In genomic region chr5:172768573-172769323, GRCh38 we compare ENCODE assay signal across 8 cellular contexts. TPM values are rescaled to one million over a fixed set of nuclear protein-coding genes. Genes with fewer than 3 reads are reported as not detected.
DNase-seq lines count a peak whose midpoint lies in the region; ATAC-seq and TF ChIP-seq lines count a peak whose summit lies in the region.

No MANE protein-coding gene starts in this region.

- no peaks in the 10 kb centered on the region for H3K9me3 Mint-ChIP-seq in activated T-cell treated with anti-CD3 and anti-CD28 coated beads, Interleukin-2, amount 50 U/mL, for 24 hours

- WGBS in transverse colon (ENCODE audit: low coverage in 1 of 2), 2 donors, result 67 to 76% methylated on average over 1 to 20 of the region's 20 CpGs

- H3K4me1 Mint-ChIP-seq in activated T-cell treated with anti-CD3 and anti-CD28 coated beads, Interleukin-2, amount 50 U/mL, for 24 hours (ENCODE audit: low read depth), result peaks cover 77% of the 10 kb centered on the region

- in situ Hi-C loops in transverse colon (cut with MboI; ENCODE audit: low pct_ligation_motif_present in 1 of 4, low pct_unique_long_range_greater_than_20kb in 1 of 4, low sequenced_read_pairs in 3 of 4), result no loop called here

- H3K4me3 ChIP-seq in cardiac fibroblast (replicated peaks in 1 of 2; ENCODE audit: low read depth in 2 of 2, low read length in 2 of 2), result peak overlapping the region; percentile 66 to 82
- H3K4me3 ChIP-seq in lower lobe of right lung, result peak overlapping the region; percentile 91
- peak overlapping the region; percentile 81 to 98 (median 82) for H3K4me3 ChIP-seq in transverse colon

- TF ChIP-seq CTCF in cardiac fibroblast (IDR thresholded peaks at IDR 0.05; ENCODE audit: low read depth, low read length) (no peak), lower lobe of right lung (IDR thresholded peaks at IDR 0.05) (no peak), transverse colon (IDR thresholded peaks at IDR 0.05) (no peak)

- peaks cover 34% of the 10 kb centered on the region for H3K36me3 Mint-ChIP-seq in activated T-cell treated with anti-CD3 and anti-CD28 coated beads, Interleukin-2, amount 50 U/mL, for 24 hours (ENCODE audit: low read depth)

- TF ChIP-seq EP300 in transverse colon (IDR thresholded peaks at IDR 0.05; ENCODE audit: low read depth), result no peak

- peak overlapping the region; percentile 72 for H3K27ac Mint-ChIP-seq in activated T-cell treated with anti-CD3 and anti-CD28 coated beads, Interleukin-2, amount 50 U/mL, for 24 hours

- TF ChIP-seq POLR2A in transverse colon (IDR thresholded peaks at IDR 0.05), result peak; percentile 61

- no peaks in the 10 kb centered on the region for H3K27me3 Mint-ChIP-seq in activated T-cell treated with anti-CD3 and anti-CD28 coated beads, Interleukin-2, amount 50 U/mL, for 24 hours

- no peaks in the 10 kb centered on the region for H3K9me3 ChIP-seq in lower lobe of right lung
- H3K9me3 ChIP-seq in transverse colon, result no peaks in the 10 kb centered on the region

- H3K27ac ChIP-seq in lower lobe of right lung, result peak overlapping the region; percentile 100
- peak overlapping the region; percentile 99 to 100 (median 100) for H3K27ac ChIP-seq in transverse colon

- intact Hi-C loops in lower lobe of right lung (cut with DNase I) (no loop called here), transverse colon (cut with DNase I; ENCODE audit: low total_unique reads) (loop anchor here (5.0 kb wide), 1 partner anchor 51 kb away; no protein-coding TSS in a partner anchor)

- H3K4me1 ChIP-seq in lower lobe of right lung (peaks cover 67% of the 10 kb centered on the region), transverse colon (peaks cover 18 to 68% (median 47%) of the 10 kb centered on the region in 4 donors)

- H3K27me3 ChIP-seq in lower lobe of right lung (ENCODE audit: low read depth), result no peaks in the 10 kb centered on the region
- no peaks in the 10 kb centered on the region for H3K27me3 ChIP-seq in transverse colon

- no peak for DNase-seq in activated T-cell treated with anti-CD3 and anti-CD28 coated beads, Interleukin-2, amount 50 U/mL, for 24 hours
- DNase-seq in activated T-cell treated with anti-CD3 and anti-CD28 coated beads for 4 hours (no peak), cardiac fibroblast (ENCODE audit: low read depth in 2 of 2) (peak; percentile 77 to 84), lower lobe of right lung (no peak), transverse colon (peak; percentile 44), hippocampal formation (lab: John Stamatoyannopoulos, UW) (no peak), NCI-H2227 treated with DMSO at 0.1 percent for 48 hours (lab: John Stamatoyannopoulos, UW) (no peak)

- peaks cover 34% of the 10 kb centered on the region for H3K36me3 ChIP-seq in lower lobe of right lung
- H3K36me3 ChIP-seq in transverse colon, result peaks cover 0 to 30% (median 13%) of the 10 kb centered on the region in 4 donors

- peak overlapping the region; percentile 88 for H3K4me3 Mint-ChIP-seq in activated T-cell treated with anti-CD3 and anti-CD28 coated beads, Interleukin-2, amount 50 U/mL, for 24 hours

- ATAC-seq in lower lobe of right lung (no peak), HG03469 (IDR thresholded peaks at IDR 0.05; ENCODE audit: unreplicated experiment) (no peak)

RNA-seq across cellular contexts. Expression of gene DUSP1, which starts 2.2 kb away (rescaled TPM):
- total RNA-seq in lower lobe of right lung, result 367 TPM
- 100 to 1,000 TPM; 469 to 701 (median 567) TPM for total RNA-seq in transverse colon

Comparison
In these comparisons a context has a peak if more than half of its experiments do, and no peak if none do; other contexts are left out.
1. DNase-seq: peak in cardiac fibroblast (2 of 2) and transverse colon (single experiment); none in activated T-cell treated with anti-CD3 and anti-CD28 coated beads, Interleukin-2, amount 50 U/mL, for 24 hours (single experiment), activated T-cell treated with anti-CD3 and anti-CD28 coated beads for 4 hours (single experiment), lower lobe of right lung (single experiment), hippocampal formation (0 of 2) and NCI-H2227 treated with DMSO at 0.1 percent for 48 hours (single experiment).
2. Peak in every context shown above with its lines, with median percentiles within 50 percentile points of each other: H3K4me3 ChIP-seq.